8 cellular contexts compared by ENCODE assay signal in the genomic region with DNA sequence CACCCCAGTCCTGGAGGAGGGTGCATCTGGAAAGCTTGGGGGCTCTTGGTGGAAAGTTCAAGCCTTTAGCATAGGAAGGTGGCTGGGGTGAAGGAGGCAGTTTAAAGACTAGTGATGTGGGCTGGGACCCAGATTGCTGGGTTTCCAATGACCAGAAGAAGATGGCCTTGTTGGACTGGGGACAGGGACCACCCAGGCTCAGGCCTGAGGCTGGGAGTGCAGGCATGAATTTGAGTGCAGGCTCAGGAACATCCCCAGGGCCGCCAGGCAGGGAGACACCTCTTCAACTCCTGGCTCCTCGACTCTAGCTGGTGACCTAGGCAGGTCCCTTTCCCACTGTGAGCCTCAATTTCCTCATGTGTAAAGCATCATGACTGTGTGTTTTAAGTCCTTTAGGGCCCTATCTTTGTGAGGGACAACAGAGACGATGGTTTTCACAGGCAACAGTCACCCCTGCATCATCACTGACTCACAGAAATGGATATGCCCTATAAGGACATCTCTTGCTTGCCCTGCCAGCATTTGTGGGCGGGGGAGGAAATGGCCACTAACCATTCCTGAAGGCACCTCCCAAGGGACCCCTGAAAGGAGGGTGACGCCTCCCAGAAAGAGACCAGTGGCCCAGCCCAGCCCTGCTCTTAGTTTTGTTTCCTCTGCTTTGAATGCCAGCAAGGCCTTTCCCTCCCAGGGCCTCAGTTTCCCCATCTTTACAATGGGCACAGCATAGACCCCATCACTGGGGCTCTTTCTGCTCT. TPM values are rescaled to one million over a fixed set of nuclear protein-coding genes. Genes with fewer than 3 reads are reported as not detected.
DNase-seq lines count a peak whose midpoint lies in the region; ATAC-seq and TF ChIP-seq lines count a peak whose summit lies in the region.

No MANE protein-coding gene starts in this region.

- H3K4me1 Mint-ChIP-seq in effector memory CD8-positive, alpha-beta T cell (ENCODE audit: low read depth in 2 of 2): peaks cover 85 to 91% of the 10 kb centered on the region in 2 donors
- H3K4me1 Mint-ChIP-seq in endodermal cell: peaks cover 16% of the 10 kb centered on the region

- peak overlapping the region; percentile 90 to 97 for H3K27ac Mint-ChIP-seq in effector memory CD8-positive, alpha-beta T cell
- H3K27ac Mint-ChIP-seq in endodermal cell: no peak overlapping the region

- H3K27me3 Mint-ChIP-seq in effector memory CD8-positive, alpha-beta T cell: no peaks in the 10 kb centered on the region
- peaks cover 9% of the 10 kb centered on the region for H3K27me3 Mint-ChIP-seq in endodermal cell (ENCODE audit: insufficient read depth)

- H3K36me3 Mint-ChIP-seq in effector memory CD8-positive, alpha-beta T cell (ENCODE audit: insufficient read depth): peaks cover 57% of the 10 kb centered on the region
- H3K36me3 Mint-ChIP-seq in endodermal cell (ENCODE audit: low read depth): no peaks in the 10 kb centered on the region

- H3K9me3 Mint-ChIP-seq in effector memory CD8-positive, alpha-beta T cell: no peaks in the 10 kb centered on the region
- no peaks in the 10 kb centered on the region for H3K9me3 Mint-ChIP-seq in endodermal cell

- POLR2A ChIA-PET in HEK293 (lab: Yijun Ruan, JAX): interaction anchor here (1.8 kb wide), 1 partner anchor 11 kb away, joined by 6 read pairs; the partner anchor contains the start of gene NLRC5

- H3K4me1 ChIP-seq in HEK293 (ENCODE audit: control insufficient read depth, insufficient read depth, low read length) (no peaks in the 10 kb centered on the region), psoas muscle (no peaks in the 10 kb centered on the region), testis (no peaks in the 10 kb centered on the region), endodermal cell (ENCODE audit: control insufficient read depth, insufficient read depth, low read length) (no peaks in the 10 kb centered on the region)

- DNase-seq in D341Med (ENCODE audit: low spot score) (peak; percentile 13), T1000 (lab: John Stamatoyannopoulos, UW) (peak; percentile 74), psoas muscle (peak; percentile 77 to 78), testis (no peak), endodermal cell (no peak)
- DNase-seq in effector memory CD8-positive, alpha-beta T cell: no peak
- no peak for DNase-seq in NK-92 treated with Interleukin-12 subunit alpha and Interleukin-12 subunit beta, amount 100 ng/mL, for 24 hours (lab: John Stamatoyannopoulos, UW)

- H3K9ac ChIP-seq in endodermal cell (ENCODE audit: extremely low read depth, low read length, poor library complexity, severe bottlenecking): no peak overlapping the region

- intact Hi-C loops in psoas muscle (cut with DNase I) (no loop called here), testis (cut with DNase I; ENCODE audit: low total_unique reads) (no loop called here)

- CTCF ChIA-PET in HEK293 (lab: Yijun Ruan, JAX): no interaction called here

- no peaks in the 10 kb centered on the region for H3K9me3 ChIP-seq in HEK293 (ENCODE audit: control insufficient read depth, insufficient read depth, low read depth, low read length)
- no peaks in the 10 kb centered on the region for H3K9me3 ChIP-seq in psoas muscle
- no peaks in the 10 kb centered on the region for H3K9me3 ChIP-seq in testis
- no peaks in the 10 kb centered on the region for H3K9me3 ChIP-seq in endodermal cell (ENCODE audit: control insufficient read depth, low read length)

- H3K4me3 Mint-ChIP-seq in effector memory CD8-positive, alpha-beta T cell: peak overlapping the region; percentile 87 to 91
- H3K4me3 Mint-ChIP-seq in endodermal cell: no peak overlapping the region

- no peak for TF ChIP-seq POLR2A in testis (IDR thresholded peaks at IDR 0.05)

- no peaks in the 10 kb centered on the region for H3K27me3 ChIP-seq in psoas muscle (ENCODE audit: insufficient read depth in 3 of 3, low read length in 2 of 3)
- no peaks in the 10 kb centered on the region for H3K27me3 ChIP-seq in testis
- peaks cover 10% of the 10 kb centered on the region for H3K27me3 ChIP-seq in endodermal cell (ENCODE audit: control insufficient read depth, insufficient read depth, low read length, poor library complexity, severe bottlenecking)

- no peak for TF ChIP-seq CTCF in HEK293 (tag by site-specific recombination; IDR thresholded peaks at IDR 0.05)
- TF ChIP-seq CTCF in psoas muscle (IDR thresholded peaks at IDR 0.05): no peak
- TF ChIP-seq CTCF in testis (IDR thresholded peaks at IDR 0.05): no peak
- no peak for TF ChIP-seq CTCF in endodermal cell (conservative IDR thresholded peaks at IDR 0.05)

- H3K4me3 ChIP-seq in HEK293 (ENCODE audit: low read depth, low read length) (no peak overlapping the region), psoas muscle (no peak overlapping the region), testis (no peak overlapping the region), endodermal cell (ENCODE audit: low read length) (no peak overlapping the region)

- WGBS in psoas muscle, 3 donors: 60 to 67% (median 61%) methylated on average over 5 of the region's 5 CpGs
- WGBS in testis, 2 donors: 60 to 76% methylated on average over 3 to 5 of the region's 5 CpGs
- WGBS in endodermal cell (ENCODE audit: insufficient coverage in 1 of 2, insufficient read length in 1 of 2), 2 experiments: 71 to 91% methylated on average over 4 to 5 of the region's 5 CpGs

- ATAC-seq in effector memory CD8-positive, alpha-beta T cell (replicated peaks): peak; percentile 45
- peak in 3 of 4 donors; percentile 55 to 68 (median 66) for ATAC-seq in psoas muscle

- H3K27ac ChIP-seq in HEK293 (ENCODE audit: extremely low read depth, low read depth, low read length): no peak overlapping the region
- peak overlapping the region; percentile 68 for H3K27ac ChIP-seq in psoas muscle
- no peak overlapping the region for H3K27ac ChIP-seq in testis
- H3K27ac ChIP-seq in endodermal cell (ENCODE audit: low read depth, low read length): no peak overlapping the region

- H3K36me3 ChIP-seq in HEK293 (ENCODE audit: control insufficient read depth in 2 of 2, insufficient read depth in 1 of 2, low read length in 2 of 2) (no peaks in the 10 kb centered on the region), psoas muscle (ENCODE audit: insufficient read depth in 1 of 2, low read depth in 1 of 2) (no peaks in the 10 kb centered on the region), testis (ENCODE audit: low read depth, missing control alignments) (no peaks in the 10 kb centered on the region), endodermal cell (ENCODE audit: control insufficient read depth, insufficient read depth, low read length) (no peaks in the 10 kb centered on the region)

TF ChIP-seq in HEK293, 187 proteins besides CTCF, POLR2A, EP300 and RAD21:
- TF ChIP-seq KLF1 (tag by site-specific recombination; IDR thresholded peaks at IDR 0.05): peak; percentile 43
- TF ChIP-seq, protein P1, sequence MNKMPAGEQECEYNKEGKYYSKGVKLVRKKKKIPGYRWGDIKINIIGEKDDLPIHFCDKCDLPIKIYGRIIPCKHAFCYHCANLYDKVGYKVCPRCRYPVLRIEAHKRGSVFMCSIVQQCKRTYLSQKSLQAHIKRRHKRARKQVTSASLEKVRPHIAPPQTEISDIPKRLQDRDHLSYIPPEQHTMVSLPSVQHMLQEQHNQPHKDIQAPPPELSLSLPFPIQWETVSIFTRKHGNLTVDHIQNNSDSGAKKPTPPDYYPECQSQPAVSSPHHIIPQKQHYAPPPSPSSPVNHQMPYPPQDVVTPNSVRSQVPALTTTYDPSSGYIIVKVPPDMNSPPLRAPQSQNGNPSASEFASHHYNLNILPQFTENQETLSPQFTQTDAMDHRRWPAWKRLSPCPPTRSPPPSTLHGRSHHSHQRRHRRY (tag by site-specific recombination; IDR thresholded peaks at IDR 0.05): no peak

RNA-seq across cellular contexts. Expression of gene NLRC5, which starts 11.1 kb away (rescaled TPM):
- total RNA-seq in psoas muscle (10 to 100 TPM in 1 of 4 donors, 1 to 10 TPM in 3; 6.4 to 13.6 (median 7.8) TPM), testis (10 to 100 TPM; 12.0 to 14.9 TPM), endodermal cell (under 1 TPM; 0.64 to 0.97 TPM)
- polyA plus RNA-seq in psoas muscle (1 to 10 TPM; 2.3 to 4.5 (median 2.7) TPM), testis (ENCODE audit: insufficient read depth, low read depth, low replicate concordance) (10.3 TPM)
- 0.21 TPM for polyA plus RNA-seq in endodermal cell (2013, experiment 1 of 2)
- 0.12 TPM for polyA plus RNA-seq in endodermal cell (2013, experiment 2 of 2)

RNA-seq across cellular contexts. Expression of gene CETP, which starts 38.7 kb away (rescaled TPM):
- total RNA-seq in psoas muscle (under 1 TPM in 3 of 4 donors, not detected in 1; 0.17 to 0.67 (median 0.19) TPM), testis (under 1 TPM; 0.24 to 0.50 TPM), endodermal cell (not detected)
- polyA plus RNA-seq in psoas muscle (under 1 TPM in 2 of 3 donors, not detected in 1; 0.05 to 0.14 TPM), testis (ENCODE audit: insufficient read depth, low read depth, low replicate concordance) (0.69 TPM)
- not detected for polyA plus RNA-seq in endodermal cell (2013, experiment 1 of 2)
- polyA plus RNA-seq in endodermal cell (2013, experiment 2 of 2): not detected

Comparison
In these comparisons a context has a peak if more than half of its experiments do, and no peak if none do; other contexts are left out.
1. DNase-seq: peak in D341Med (single experiment), T1000 (single experiment) and psoas muscle (2 of 2); none in effector memory CD8-positive, alpha-beta T cell (0 of 3), testis (single experiment), NK-92 treated with Interleukin-12 subunit alpha and Interleukin-12 subunit beta, amount 100 ng/mL, for 24 hours (single experiment) and endodermal cell (single experiment).